Comparison of ENCODE assay signal across 25 cellular contexts in genomic region chr3:122443090-122443489, GRCh38. TPM values are rescaled to one million over a fixed set of nuclear protein-coding genes. Genes with fewer than 3 reads are reported as not detected.
A peak's percentile ranks its signal among the peaks of the same experiment; 100 is the strongest.
DNase-seq lines count a peak whose midpoint lies in the region; ATAC-seq, FAIRE-seq and TF ChIP-seq lines count a peak whose summit lies in the region.
"Had no signal": no experiment of that assay in that cellular context is flagged by ENCODE, and none has a peak within 500 bp of the region (broad histone marks: within the 10 kb centered on the region; RNA-seq: fewer than 3 reads in every experiment).

No MANE protein-coding gene starts in this region.

- H2BK120ac ChIP-seq in H1 (replicated peaks; ENCODE audit: low read depth, low read length): no peak overlapping the region
- H2BK120ac ChIP-seq in mesenchymal stem cell (ENCODE audit: low read depth, low read length): no peak overlapping the region

- H3K4me1 ChIP-seq in H1 (replicated peaks in 1 of 4; ENCODE audit: control insufficient read depth in 3 of 4, insufficient read depth in 4 of 4, low read length in 3 of 4): peaks cover 2 to 8% (median 4%) of the 10 kb centered on the region in 4 experiments; a peak in 4 of 7 replicates
- no peaks in the 10 kb centered on the region for H3K4me1 ChIP-seq in colonic mucosa
- peaks cover 2% of the 10 kb centered on the region for H3K4me1 ChIP-seq in mesenchymal stem cell (ENCODE audit: control insufficient read depth, insufficient read depth, low read depth, low read length)
- H3K4me1 ChIP-seq: breast epithelium, tibial nerve had no signal

- CTCF ChIA-PET in H1 (lab: Charles Lee; ENCODE audit: partially characterized antibody): interaction anchor here (1.3 to 1.7 kb wide), 2 partner anchors 10 to 50 kb away, joined by 4 to 5 read pairs; no protein-coding TSS in a partner anchor

- 35% methylated on average over 10 of the region's 10 CpGs; no CpG with 5 or more reads in 1 of the 2 experiments for WGBS in H1 (ENCODE audit: extremely low coverage in 1 of 2, insufficient coverage in 1 of 2, insufficient read length in 1 of 2, insufficient replicate concordance in 2 of 2, low coverage in 1 of 2, low lambda C conversion rate in 2 of 2, missing lambda C conversion rate in 1 of 2), 2 experiments
- 79% methylated on average over 10 of the region's 10 CpGs for WGBS in mesenchymal stem cell

- H3K27ac ChIP-seq in H1 (ENCODE audit: low read depth, low read length): peak overlapping the region; percentile 73; the same call in 1 of the 2 replicates
- no peak overlapping the region for H3K27ac ChIP-seq in colonic mucosa
- H3K27ac ChIP-seq in mesenchymal stem cell (ENCODE audit: low read length, poor library complexity, severe bottlenecking): no peak overlapping the region
- H3K27ac ChIP-seq: adrenal gland, breast epithelium, tibial nerve had no signal

- FAIRE-seq in H1 (lab: Jason Lieb, UNC): no peak
- FAIRE-seq: endothelial cell of umbilical vein, K562 had no signal

- peak overlapping the region; percentile 44 for H4K5ac ChIP-seq in H1 (ENCODE audit: insufficient read length, low read depth, low read length)

- H4K91ac ChIP-seq in H1 (replicated peaks; ENCODE audit: insufficient read length, low read length): peak overlapping the region; percentile 74
- H4K91ac ChIP-seq in mesenchymal stem cell (ENCODE audit: low read length): no peak overlapping the region

- intact Hi-C loops in colonic mucosa (cut with DNase I): no loop called here

- no peaks in the 10 kb centered on the region for H3K79me2 ChIP-seq in H1 (ENCODE audit: control insufficient read depth in 1 of 2, insufficient read depth in 2 of 2, low read length in 2 of 2)

- peak overlapping the region in 1 of 4 experiments; percentile 37; a peak in 1 of 8 replicates for H3K4me3 ChIP-seq in H1 (ENCODE audit: extremely low read depth in 1 of 4, insufficient read depth in 2 of 4, low read depth in 3 of 4, low read length in 4 of 4)
- H3K4me3 ChIP-seq in colonic mucosa: no peak overlapping the region
- no peak overlapping the region for H3K4me3 ChIP-seq in mesenchymal stem cell (ENCODE audit: insufficient read depth in 1 of 2, low read depth in 1 of 2, low read length in 2 of 2)
- H3K4me3 ChIP-seq: adrenal gland, breast epithelium, K562, tibial nerve had no signal

- H3K4ac ChIP-seq in H1 (replicated peaks; ENCODE audit: insufficient read length, low read depth, low read length) (no peak overlapping the region), mesenchymal stem cell (ENCODE audit: low read depth in 1 of 2, low read length in 2 of 2) (no peak overlapping the region)

- H2BK15ac ChIP-seq in H1 (ENCODE audit: low read length) (no peak overlapping the region), mesenchymal stem cell (ENCODE audit: low read depth, poor library complexity, severe bottlenecking) (no peak overlapping the region)

- H3K9me3 ChIP-seq in H1 (ENCODE audit: insufficient read depth in 2 of 2, low read depth in 1 of 2, low read length in 1 of 2) (0 out of 4 replicates have a peak, but pooled peaks cover 0 to 4% of the 10 kb centered on the region in 2 experiments), colonic mucosa (no peaks in the 10 kb centered on the region), mesenchymal stem cell (ENCODE audit: control insufficient read depth, low read length) (no peaks in the 10 kb centered on the region)
- H3K9me3 ChIP-seq: adrenal gland, tibial nerve had no signal

- H2BK20ac ChIP-seq in H1 (ENCODE audit: low read length): no peak overlapping the region

- TF ChIP-seq EP300 in H1 (IDR thresholded peaks at IDR 0.05; ENCODE audit: borderline replicate concordance in 1 of 2, low read depth in 2 of 2, low read length in 2 of 2): no peak; a peak in 1 of 3 replicates

- H3K14ac ChIP-seq in H1 (ENCODE audit: insufficient read length) (no peak overlapping the region), mesenchymal stem cell (ENCODE audit: low read length in 2 of 2) (no peak overlapping the region)

- H3K79me1 ChIP-seq in H1 (ENCODE audit: low read depth, low read length) (no peaks in the 10 kb centered on the region), mesenchymal stem cell (replicated peaks; ENCODE audit: low read length, poor library complexity, severe bottlenecking) (peaks cover 14% of the 10 kb centered on the region)

- DNase-seq in NCI-H2227 (lab: John Stamatoyannopoulos, UW; ENCODE audit: unreplicated experiment) (peak; percentile 20), NCI-H2227 treated with DMSO at 0.1 percent for 48 hours (lab: John Stamatoyannopoulos, UW) (no peak), H1 (ENCODE audit: low read depth in 1 of 2, low spot score in 2 of 2) (peak; percentile 81 to 84), iPS-NIHi7 (ENCODE audit: extremely low spot score) (peak; percentile 17), colonic mucosa (no peak), mesenchymal stem cell (no peak), DMS153 treated with DMSO at 0.1 percent for 48 hours (lab: John Stamatoyannopoulos, UW; ENCODE audit: unreplicated experiment) (no peak)
- DNase-seq: 8988T; activated CD8-positive, alpha-beta T cell treated with anti-CD3 and anti-CD28 coated beads for 36 hours; activated gamma-delta T cell treated with Interleukin-2 at 50 U/mL for 16 hours; activated T-cell treated with anti-CD3 and anti-CD28 coated beads for 4 hours; adrenal gland; cortex of kidney; GOT3; kidney glomerular epithelial cell; MM.1S; NCI-H1436 treated with DMSO at 0.1 percent for 48 hours; NCI-H2171; occipital lobe; stimulated activated CD4-positive, alpha-beta T cell treated with anti-CD3 and anti-CD28 coated beads, Interleukin-4, amount 100 ng/mL, for 24 hours had no signal

- POLR2A ChIA-PET in H1 (lab: Charles Lee; ENCODE audit: partially characterized antibody): interaction anchor here (1.3 to 1.6 kb wide), 4 partner anchors 9 to 71 kb away, joined by 3 to 6 read pairs (median 5); partner anchors contain the start of genes KPNA1, MIX23 and WDR5B

- H3K18ac ChIP-seq in H1 (ENCODE audit: extremely low read depth, low read length): no peak overlapping the region; the same call in 1 of the 2 replicates
- H3K18ac ChIP-seq in mesenchymal stem cell (ENCODE audit: low read depth in 1 of 2, low read length in 2 of 2): no peak overlapping the region

- H4K8ac ChIP-seq in H1 (ENCODE audit: extremely low read depth, insufficient read depth, low read length) (0 out of 2 replicates have a peak overlapping the region, but pooled peaks have one; percentile 28), mesenchymal stem cell (ENCODE audit: low read length) (no peak overlapping the region)

- no peak for TF ChIP-seq POLR2A in H1 (IDR thresholded peaks at IDR 0.05; ENCODE audit: control extremely low read depth in 1 of 2, low read depth in 2 of 2, low read length in 2 of 2)

- TF ChIP-seq CTCF in H1 (IDR thresholded peaks at IDR 0.05; ENCODE audit: control extremely low read depth in 1 of 3, insufficient read depth in 1 of 3, low read depth in 1 of 3, low read length in 3 of 3) (no peak), colonic mucosa (IDR thresholded peaks at IDR 0.05) (no peak)

- H3K23ac ChIP-seq in H1 (ENCODE audit: insufficient read length) (no peak overlapping the region), mesenchymal stem cell (ENCODE audit: low read length in 2 of 2) (no peak overlapping the region)

- peaks cover 0 to 28% (median 12%) of the 10 kb centered on the region in 4 experiments; a peak in 4 of 8 replicates for H3K36me3 ChIP-seq in H1 (ENCODE audit: control insufficient read depth in 2 of 4, insufficient read depth in 4 of 4, low read length in 3 of 4)
- peaks cover 16% of the 10 kb centered on the region for H3K36me3 ChIP-seq in colonic mucosa
- peaks cover 19 to 73% of the 10 kb centered on the region in 2 experiments for H3K36me3 ChIP-seq in mesenchymal stem cell (ENCODE audit: control insufficient read depth in 1 of 2, insufficient read depth in 2 of 2, low read depth in 1 of 2, low read length in 2 of 2)

- H3K9ac ChIP-seq in H1 (replicated peaks in 1 of 4; ENCODE audit: extremely low read depth in 1 of 4, low read depth in 3 of 4, low read length in 3 of 4) (peak overlapping the region in 1 of 4 experiments; percentile 46; a peak in 1 of 7 replicates), colonic mucosa (ENCODE audit: low read depth in 2 of 2, low read length in 2 of 2) (no peak overlapping the region), mesenchymal stem cell (ENCODE audit: low read length) (no peak overlapping the region)

- H3K23me2 ChIP-seq in H1 (ENCODE audit: low read depth, low read length): no peaks in the 10 kb centered on the region

- H2BK12ac ChIP-seq in H1 (ENCODE audit: low read depth, low read length) (no peak overlapping the region; the same call in 1 of the 2 replicates), mesenchymal stem cell (ENCODE audit: low read length in 2 of 2) (no peak overlapping the region)

- no peak for ATAC-seq in HG03196 (IDR thresholded peaks at IDR 0.05; ENCODE audit: unreplicated experiment)
- ATAC-seq: activated CD8-positive, alpha-beta T cell treated with anti-CD3 and anti-CD28 coated beads for 36 hours; K562 had no signal

- H3K27me3 ChIP-seq in H1 (replicated peaks in 1 of 4; ENCODE audit: control insufficient read depth in 3 of 4, extremely low read depth in 1 of 4, insufficient read depth in 3 of 4, low read length in 3 of 4) (no peaks in the 10 kb centered on the region), colonic mucosa (no peaks in the 10 kb centered on the region), mesenchymal stem cell (ENCODE audit: control insufficient read depth in 1 of 2, insufficient read depth in 1 of 2, low read length in 2 of 2) (no peaks in the 10 kb centered on the region)
- H3K27me3 ChIP-seq: adrenal gland, breast epithelium, tibial nerve had no signal

- H2BK5ac ChIP-seq in H1 (ENCODE audit: low read depth, low read length): no peak overlapping the region
- no peak overlapping the region for H2BK5ac ChIP-seq in mesenchymal stem cell (ENCODE audit: low read depth, low read length, poor library complexity, severe bottlenecking)

- no peak overlapping the region for H2AFZ ChIP-seq in H1 (ENCODE audit: low read length)
- no peak overlapping the region for H2AFZ ChIP-seq in mesenchymal stem cell (ENCODE audit: low read depth, low read length)

- H4K20me1 ChIP-seq in H1 (replicated peaks in 1 of 2; ENCODE audit: control insufficient read depth in 1 of 2, insufficient read depth in 2 of 2, low read length in 2 of 2): no peaks in the 10 kb centered on the region

- H2AK5ac ChIP-seq in H1 (ENCODE audit: low read depth, low read length): no peak overlapping the region
- no peak overlapping the region for H2AK5ac ChIP-seq in mesenchymal stem cell (ENCODE audit: low read length, severe bottlenecking)

- TF ChIP-seq RAD21 in H1 (IDR thresholded peaks at IDR 0.05 in 1 of 2, conservative IDR thresholded peaks at IDR 0.05 in 1 of 2; ENCODE audit: low read depth in 2 of 2, low read length in 2 of 2): peak; percentile 2 to 13; a peak in 1 of 4 replicates

- H3K56ac ChIP-seq in H1 (replicated peaks; ENCODE audit: insufficient read length, low read depth, low read length): no peak overlapping the region

- H3K4me2 ChIP-seq in H1 (ENCODE audit: insufficient read depth in 1 of 2, low read depth in 2 of 2, low read length in 2 of 2): peak overlapping the region; percentile 1 to 65; a peak in 3 of 4 replicates
- H3K4me2 ChIP-seq in mesenchymal stem cell (ENCODE audit: low read length, poor library complexity, severe bottlenecking): no peak overlapping the region

RNA-seq across cellular contexts. Expression of gene WDR5B, which starts 27.2 kb away (rescaled TPM):
- 2.7 and 3.5 TPM in 2 replicates for total RNA-seq in H1 (2021; fragmentation: NEBNext Ultra II Directional; extraction: Animal tissue kit (Norgen Biotek cat#: 25700))
- 1.4 and 1.9 TPM in 2 replicates for polyA plus RNA-seq in H1 (2011; rRNA removed)
- polyA plus RNA-seq in H1 (2011; cell fraction: cytosol; rRNA removed): 2.6 TPM
- 1.4 TPM for polyA plus RNA-seq in H1 (2011; cell fraction: nucleus; rRNA removed)
- 2.0 to 2.7 TPM (median 2.3 TPM) in 4 replicates for polyA plus RNA-seq in H1 (2012, experiment 1 of 2)
- polyA plus RNA-seq in H1 (2012, experiment 2 of 2): 0.21 TPM
- 2.7 TPM for polyA plus RNA-seq in H1 (2013, experiment 1 of 2)
- 2.3 TPM for polyA plus RNA-seq in H1 (2013, experiment 2 of 2)
- polyA minus RNA-seq in H1 (2011; rRNA and poly(A)+ RNA removed): 2.2 and 3.0 TPM in 2 replicates
- 1.2 TPM for polyA minus RNA-seq in H1 (2011; cell fraction: cytosol; rRNA and poly(A)+ RNA removed)
- polyA minus RNA-seq in H1 (2011; cell fraction: nucleus; rRNA and poly(A)+ RNA removed): 3.8 TPM
- 1 to 10 TPM; 1.9 to 3.6 TPM for total RNA-seq in colonic mucosa
- polyA plus RNA-seq in mesenchymal stem cell (2013, experiment 1 of 2): 3.5 TPM
- 3.3 TPM for polyA plus RNA-seq in mesenchymal stem cell (2013, experiment 2 of 2)

RNA-seq across cellular contexts. Expression of gene FAM162A, which starts 59.1 kb away (rescaled TPM):
- 54.1 and 59.7 TPM in 2 replicates for total RNA-seq in H1 (2021; fragmentation: NEBNext Ultra II Directional; extraction: Animal tissue kit (Norgen Biotek cat#: 25700))
- polyA plus RNA-seq in H1 (2011; rRNA removed): 21.0 and 38.2 TPM in 2 replicates
- 50.4 TPM for polyA plus RNA-seq in H1 (2011; cell fraction: cytosol; rRNA removed)
- polyA plus RNA-seq in H1 (2011; cell fraction: nucleus; rRNA removed): 23.6 TPM
- polyA plus RNA-seq in H1 (2012, experiment 1 of 2): 78.5 to 108 TPM (median 96.7 TPM) in 4 replicates
- 10.2 TPM for polyA plus RNA-seq in H1 (2012, experiment 2 of 2)
- polyA plus RNA-seq in H1 (2013, experiment 1 of 2): 45.3 TPM
- polyA plus RNA-seq in H1 (2013, experiment 2 of 2): 43.4 TPM
- 18.2 and 21.0 TPM in 2 replicates for polyA minus RNA-seq in H1 (2011; rRNA and poly(A)+ RNA removed)
- 15.2 TPM for polyA minus RNA-seq in H1 (2011; cell fraction: cytosol; rRNA and poly(A)+ RNA removed)
- polyA minus RNA-seq in H1 (2011; cell fraction: nucleus; rRNA and poly(A)+ RNA removed): 12.5 TPM
- total RNA-seq in colonic mucosa: 100 to 1,000 TPM; 167 to 310 TPM
- 15.0 TPM for polyA plus RNA-seq in mesenchymal stem cell (2013, experiment 1 of 2)
- 15.5 TPM for polyA plus RNA-seq in mesenchymal stem cell (2013, experiment 2 of 2)

Comparison
In these comparisons a context has a peak if more than half of its experiments do, and no peak if none do; other contexts are left out.
1. DNase-seq: peak in NCI-H2227 (single experiment), H1 (2 of 2) and iPS-NIHi7 (single experiment); none in NCI-H2227 treated with DMSO at 0.1 percent for 48 hours (single experiment), colonic mucosa (single experiment), mesenchymal stem cell (single experiment) and DMS153 treated with DMSO at 0.1 percent for 48 hours (single experiment).